Comparison of ENCODE assay signal across 9 cellular contexts in genomic region chr18:8705941-8706544, GRCh38. TPM values are rescaled to one million over a fixed set of nuclear protein-coding genes. Genes with fewer than 3 reads are reported as not detected.
DNase-seq lines count a peak whose midpoint lies in the region; ATAC-seq, FAIRE-seq and TF ChIP-seq lines count a peak whose summit lies in the region.
"Had no signal": no experiment of that assay in that cellular context is flagged by ENCODE, and none has a peak within 500 bp of the region (broad histone marks: within the 10 kb centered on the region; RNA-seq: fewer than 3 reads in every experiment).

No MANE protein-coding gene starts in this region.

- no peak overlapping the region for H3K9ac ChIP-seq in kidney (ENCODE audit: low read length in 2 of 2)

- TF ChIP-seq CTCF in astrocyte of the cerebellum (IDR thresholded peaks at IDR 0.05; ENCODE audit: low read depth, low read length, missing control alignments) (no peak), kidney (IDR thresholded peaks at IDR 0.05; ENCODE audit: borderline replicate concordance, extremely low read depth, insufficient read depth) (no peak)

- ATAC-seq in HG03521 (IDR thresholded peaks at IDR 0.05; ENCODE audit: unreplicated experiment): peak; percentile 6
- no peak for ATAC-seq in stimulated activated naive CD8-positive, alpha-beta T cell treated with anti-CD3 and anti-CD28 coated beads, Interleukin-15, Interleukin-2, amounts not matched to agents 100 U/mL and 50 U/mL, for 24 hours

- H3K9me3 ChIP-seq in kidney (ENCODE audit: control insufficient read depth in 1 of 2, low read length in 2 of 2): no peaks in the 10 kb centered on the region

- H3K27ac ChIP-seq in kidney (ENCODE audit: low read depth in 2 of 2, low read length in 2 of 2): no peak overlapping the region

- peaks cover 11 to 15% of the 10 kb centered on the region in 2 donors for H3K4me1 ChIP-seq in kidney (ENCODE audit: control insufficient read depth in 1 of 2, insufficient read depth in 1 of 2, low read depth in 1 of 2, low read length in 2 of 2)

- no peaks in the 10 kb centered on the region for H3K36me3 ChIP-seq in kidney (ENCODE audit: control insufficient read depth in 1 of 2, insufficient read depth in 2 of 2, low read length in 2 of 2)

- intact Hi-C loops in kidney (cut with DNase I): no loop called here

- in situ Hi-C loops in astrocyte of the cerebellum (cut with HindIII; ENCODE audit: low sequenced_read_pairs): no loop called here

- FAIRE-seq in kidney (lab: Jason Lieb, UNC): no peak
- FAIRE-seq: A204.1 had no signal

- H3K4me3 ChIP-seq in astrocyte of the cerebellum (ENCODE audit: low read depth, low read length) (peak overlapping the region; percentile 63), kidney (ENCODE audit: low read length in 2 of 2) (peak overlapping the region in 1 of 2 donors; percentile 52)

- DNase-seq in DMS53 (lab: John Stamatoyannopoulos, UW) (peak; percentile 83), DMS53 treated with DMSO at 0.1 percent for 48 hours (lab: John Stamatoyannopoulos, UW; ENCODE audit: unreplicated experiment) (no peak), astrocyte of the cerebellum (ENCODE audit: low read depth) (no peak), kidney (peak; percentile 80), DMS114 treated with DMSO at 0.1 percent for 48 hours (lab: John Stamatoyannopoulos, UW; ENCODE audit: unreplicated experiment) (no peak), medulla oblongata (ENCODE audit: extremely low spot score) (no peak)
- peak; percentile 21 for DNase-seq in stimulated activated naive CD8-positive, alpha-beta T cell treated with anti-CD3 and anti-CD28 coated beads, Interleukin-15, Interleukin-2, amounts not matched to agents 100 U/mL and 50 U/mL, for 24 hours

RNA-seq across cellular contexts. Expression of gene MTCL1, which starts 0.7 kb away (rescaled TPM):
- total RNA-seq in kidney: 15.3 TPM
- polyA plus RNA-seq in kidney (ENCODE audit: insufficient read depth, low read depth, low replicate concordance): 2.5 TPM

Comparison
In these comparisons a context has a peak if more than half of its experiments do, and no peak if none do; other contexts are left out.
1. DNase-seq: peak in DMS53 (single experiment), kidney (single experiment) and stimulated activated naive CD8-positive, alpha-beta T cell treated with anti-CD3 and anti-CD28 coated beads, Interleukin-15, Interleukin-2, amounts not matched to agents 100 U/mL and 50 U/mL, for 24 hours (single experiment); none in DMS53 treated with DMSO at 0.1 percent for 48 hours (single experiment), astrocyte of the cerebellum (single experiment), DMS114 treated with DMSO at 0.1 percent for 48 hours (single experiment) and medulla oblongata (single experiment).